ENCODE assay signal across 21 cellular contexts in genomic region chr9:16925426-16925825, GRCh38.
"Had no signal": no experiment of that assay in that cellular context is flagged by ENCODE, and none has a peak within 500 bp of the region (broad histone marks: within the 10 kb centered on the region; RNA-seq: fewer than 3 reads in every experiment).

No MANE protein-coding gene starts in this region.

- H3K36me3 ChIP-seq: colonic mucosa, gastroesophageal sphincter, heart left ventricle, left ventricle myocardium inferior, prostate gland, right atrium auricular region, tibial nerve had no signal

- H3K4me1 ChIP-seq: body of pancreas, colonic mucosa, gastroesophageal sphincter, heart left ventricle, left ventricle myocardium inferior, prostate gland, right atrium auricular region, tibial nerve had no signal

- H3K27ac ChIP-seq: body of pancreas, colonic mucosa, gastroesophageal sphincter, heart left ventricle, left ventricle myocardium inferior, prostate gland, right atrium auricular region, tibial nerve had no signal

- H3K9me3 ChIP-seq: body of pancreas, colonic mucosa, gastroesophageal sphincter, prostate gland, right atrium auricular region had no signal

- H3K9me3 Mint-ChIP-seq: activated T-cell treated with anti-CD3 and anti-CD28 coated beads, Interleukin-2, amount 50 U/mL, for 4 hours had no signal

- H3K36me3 Mint-ChIP-seq: activated naive CD4-positive, alpha-beta T cell treated with anti-CD3 and anti-CD28 coated beads, Interleukin-2, amount 10 ng/mL, durations not matched to agents 7 days and 5 days had no signal

- H3K27me3 Mint-ChIP-seq: activated naive CD4-positive, alpha-beta T cell treated with anti-CD3 and anti-CD28 coated beads, Interleukin-2, amount 10 ng/mL, durations not matched to agents 7 days and 5 days had no signal

- H3K27me3 ChIP-seq: body of pancreas, colonic mucosa, gastroesophageal sphincter, heart left ventricle, right atrium auricular region, tibial nerve had no signal

- H3K4me3 Mint-ChIP-seq: activated naive CD4-positive, alpha-beta T cell treated with anti-CD3 and anti-CD28 coated beads, Interleukin-2, amount 10 ng/mL, durations not matched to agents 7 days and 5 days; activated T-cell treated with anti-CD3 and anti-CD28 coated beads, Interleukin-2, amount 50 U/mL, for 4 hours; neural crest cell; T-helper 1 cell treated with Interleukin-12 subunit alpha and Interleukin-12 subunit beta and Interleukin-4 antibody, amounts not matched to agents 30 μg/mL and 1 μg/mL, for 36 hours had no signal

- H3K4me1 Mint-ChIP-seq: activated naive CD4-positive, alpha-beta T cell treated with anti-CD3 and anti-CD28 coated beads, Interleukin-2, amount 10 ng/mL, durations not matched to agents 7 days and 5 days; neural crest cell had no signal

- H3K27ac Mint-ChIP-seq: activated naive CD4-positive, alpha-beta T cell treated with anti-CD3 and anti-CD28 coated beads, Interleukin-2, amount 10 ng/mL, durations not matched to agents 7 days and 5 days; T-helper 1 cell treated with Interleukin-12 subunit alpha and Interleukin-12 subunit beta and Interleukin-4 antibody, amounts not matched to agents 30 μg/mL and 1 μg/mL, for 36 hours had no signal

- H3K4me3 ChIP-seq: body of pancreas, colonic mucosa, gastroesophageal sphincter, heart left ventricle, left ventricle myocardium inferior, prostate gland, right atrium auricular region, tibial nerve had no signal

- ATAC-seq: activated CD4-positive, CD25-positive, alpha-beta regulatory T cell treated with anti-CD3 and anti-CD28 coated beads, Interleukin-2, amount 50 U/mL, for 24 hours; activated T-cell treated with anti-CD3 and anti-CD28 coated beads, Interleukin-2, amount 50 U/mL, for 4 hours; body of pancreas; gastroesophageal sphincter; heart left ventricle; stimulated activated naive CD8-positive, alpha-beta T cell treated with anti-CD3 and anti-CD28 coated beads, Interleukin-15, Interleukin-2, amounts not matched to agents 100 U/mL and 50 U/mL, for 24 hours had no signal

- DNase-seq: activated CD4-positive, alpha-beta T cell treated with anti-CD3 and anti-CD28 coated beads, Interleukin-2, amount 50 U/mL, for 1 hour; activated CD8-positive, alpha-beta memory T cell treated with anti-CD3 and anti-CD28 coated beads, Interleukin-2, amount 50 U/mL, for 4 hours; activated effector memory CD4-positive, alpha-beta T cell treated with Interleukin-2 at 50 U/mL for 16 hours; activated naive CD4-positive, alpha-beta T cell treated with anti-CD3 and anti-CD28 coated beads, Interleukin-2, amount 10 ng/mL, durations not matched to agents 7 days and 5 days; activated T-cell treated with anti-CD3 and anti-CD28 coated beads, Interleukin-2, amount 50 U/mL, for 4 hours; body of pancreas; caudate nucleus; colonic mucosa; heart left ventricle; kidney glomerular epithelial cell; left ventricle myocardium inferior; mammary epithelial cell; stimulated activated naive CD8-positive, alpha-beta T cell treated with anti-CD3 and anti-CD28 coated beads, Interleukin-15, Interleukin-2, amounts not matched to agents 100 U/mL and 50 U/mL, for 24 hours; substantia nigra had no signal
